ENCODE assay signal across 8 cellular contexts in genomic region chr12:89350661-89351488, GRCh38. TPM values are rescaled to one million over a fixed set of nuclear protein-coding genes. Genes with fewer than 3 reads are reported as not detected.
DNase-seq lines count a peak whose midpoint lies in the region; ATAC-seq and TF ChIP-seq lines count a peak whose summit lies in the region.

No MANE protein-coding gene starts in this region.

- no peaks in the 10 kb centered on the region for H3K9me3 Mint-ChIP-seq in activated T-cell treated with anti-CD3 and anti-CD28 coated beads, Interleukin-2, amount 50 U/mL, for 72 hours

- peak overlapping the region; percentile 96 for H3K27ac Mint-ChIP-seq in activated T-cell treated with anti-CD3 and anti-CD28 coated beads, Interleukin-2, amount 50 U/mL, for 72 hours

- peak overlapping the region; percentile 59 for H3K4me3 ChIP-seq in HL-60 (replicated peaks; ENCODE audit: insufficient read depth, low read length)

- H3K27me3 Mint-ChIP-seq in activated T-cell treated with anti-CD3 and anti-CD28 coated beads, Interleukin-2, amount 50 U/mL, for 72 hours (ENCODE audit: low read depth): peaks cover 11% of the 10 kb centered on the region

- DNase-seq in ACHN (peak; percentile 26), HL-60 (ENCODE audit: low read depth in 1 of 2, low spot score in 1 of 2) (peak in 1 of 2 experiments; percentile 36), germinal center (ENCODE audit: low spot score) (peak; percentile 64), pons (ENCODE audit: low spot score) (peak; percentile 18), NCI-H1048 (lab: John Stamatoyannopoulos, UW) (no peak), KG1 (lab: John Stamatoyannopoulos, UW) (no peak), NCI-H82 (lab: John Stamatoyannopoulos, UW) (no peak)
- peak in 1 of 2 donors; percentile 16 for DNase-seq in activated T-cell treated with anti-CD3 and anti-CD28 coated beads, Interleukin-2, amount 50 U/mL, for 72 hours

- in situ Hi-C loops in ACHN (cut with HindIII; ENCODE audit: low pct_ligation_motif_present, low pct_unique_long_range_greater_than_20kb, low sequenced_read_pairs): no loop called here

- TF ChIP-seq CTCF in HL-60 (IDR thresholded peaks at IDR 0.05; ENCODE audit: insufficient read depth, low read length): no peak

- peaks cover 63% of the 10 kb centered on the region for H3K4me1 Mint-ChIP-seq in activated T-cell treated with anti-CD3 and anti-CD28 coated beads, Interleukin-2, amount 50 U/mL, for 72 hours (ENCODE audit: low read depth)

- peaks cover 29 to 39% of the 10 kb centered on the region in 2 donors for H3K36me3 Mint-ChIP-seq in activated T-cell treated with anti-CD3 and anti-CD28 coated beads, Interleukin-2, amount 50 U/mL, for 72 hours (ENCODE audit: insufficient read depth in 2 of 2)

- no peak for ATAC-seq in activated T-cell treated with anti-CD3 and anti-CD28 coated beads, Interleukin-2, amount 50 U/mL, for 72 hours (replicated peaks in 1 of 2)

- no peaks in the 10 kb centered on the region for H3K27me3 ChIP-seq in HL-60 (ENCODE audit: insufficient read depth, poor library complexity, severe bottlenecking)

- peak overlapping the region; percentile 97 for H3K4me3 Mint-ChIP-seq in activated T-cell treated with anti-CD3 and anti-CD28 coated beads, Interleukin-2, amount 50 U/mL, for 72 hours

- peak overlapping the region; percentile 93 for H3K27ac ChIP-seq in HL-60 (replicated peaks)

RNA-seq across cellular contexts. Expression of gene DUSP6, which starts 1.4 kb away (rescaled TPM):
- 100 to 1,000 TPM; 115 to 182 TPM for total RNA-seq in activated T-cell treated with anti-CD3 and anti-CD28 coated beads, Interleukin-2, amount 50 U/mL, for 72 hours

Comparison
In these comparisons a context has a peak if more than half of its experiments do, and no peak if none do; other contexts are left out.
1. DNase-seq: peak in ACHN (single experiment), germinal center (single experiment) and pons (single experiment); none in NCI-H1048 (single experiment), KG1 (single experiment) and NCI-H82 (single experiment).